In the genomic region with DNA sequence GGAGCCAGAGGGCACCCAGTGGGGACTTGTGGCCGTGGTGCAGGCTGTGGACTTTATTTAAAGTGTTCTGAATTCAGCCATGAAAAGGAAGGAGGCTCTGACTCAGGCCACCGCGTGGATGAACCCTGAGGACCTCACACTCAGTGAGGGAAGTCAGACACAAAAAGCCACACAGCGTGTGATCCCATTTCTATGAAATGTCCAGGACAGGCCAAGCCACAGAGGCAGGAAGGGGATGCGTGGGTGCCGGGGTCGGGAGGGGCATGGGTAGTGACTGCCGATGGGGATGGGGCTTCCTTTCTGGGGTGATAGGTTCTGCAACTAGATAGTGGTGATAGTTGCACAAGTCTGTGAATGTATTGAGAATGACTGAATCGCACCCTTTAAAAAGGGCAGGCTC, we compare ENCODE assay signal across 17 cellular contexts. TPM values are rescaled to one million over a fixed set of nuclear protein-coding genes. Genes with fewer than 3 reads are reported as not detected.
DNase-seq lines count a peak whose midpoint lies in the region; ATAC-seq and TF ChIP-seq lines count a peak whose summit lies in the region.
"Had no signal": no experiment of that assay in that cellular context is flagged by ENCODE, and none has a peak within 500 bp of the region (broad histone marks: within the 10 kb centered on the region; RNA-seq: fewer than 3 reads in every experiment).

No MANE protein-coding gene starts in this region.

- POLR2A ChIA-PET in activated CD4-positive, alpha-beta memory T cell treated with anti-CD3 and anti-CD28 coated beads, Interleukin-2, amount 10 ng/mL, durations not matched to agents 7 days and 5 days (lab: Charles Lee) = interaction anchor here (0.8 to 2.5 kb wide), 3 partner anchors 12 to 90 kb away, joined by 3 to 7 read pairs (median 5); a partner anchor contains a TSS
- POLR2A ChIA-PET in A673 (lab: Charles Lee; ENCODE audit: low non-redundant PET) = no interaction called here

- CTCF ChIA-PET in activated naive CD4-positive, alpha-beta T cell treated with anti-CD3 and anti-CD28 coated beads for 36 hours (lab: Charles Lee) = no interaction called here
- CTCF ChIA-PET in activated CD4-positive, alpha-beta memory T cell treated with anti-CD3 and anti-CD28 coated beads, Interleukin-2, amount 10 ng/mL, durations not matched to agents 7 days and 5 days (lab: Charles Lee) = no interaction called here
- CTCF ChIA-PET in A673 (lab: Charles Lee) = no interaction called here

- no peak overlapping the region for H3K4me3 Mint-ChIP-seq in activated naive CD4-positive, alpha-beta T cell treated with anti-CD3 and anti-CD28 coated beads for 36 hours
- H3K4me3 Mint-ChIP-seq in activated CD4-positive, alpha-beta memory T cell treated with anti-CD3 and anti-CD28 coated beads, Interleukin-2, amount 10 ng/mL, durations not matched to agents 7 days and 5 days = peak overlapping the region; percentile 5
- H3K4me3 Mint-ChIP-seq in immature natural killer cell (peak overlapping the region; percentile 21 to 77 (median 45)), osteocyte (ENCODE audit: unreplicated experiment) (no peak overlapping the region), chondrocyte (ENCODE audit: unreplicated experiment) (no peak overlapping the region)
- peak overlapping the region; percentile 29 to 46 for H3K4me3 Mint-ChIP-seq in stimulated activated naive CD8-positive, alpha-beta T cell treated with anti-CD3 and anti-CD28 coated beads, Interleukin-15, amount 100 ng/mL, for 72 hours

- intact Hi-C loops in activated naive CD4-positive, alpha-beta T cell treated with anti-CD3 and anti-CD28 coated beads for 36 hours (cut with micrococcal nuclease) = no loop called here
- intact Hi-C loops in A673 (cut with micrococcal nuclease; ENCODE audit: unreplicated experiment) = no loop called here

- H3K27ac ChIP-seq in A673 (ENCODE audit: low read depth, low read length, poor library complexity, severe bottlenecking) = no peak overlapping the region
- H3K27ac ChIP-seq: parathyroid adenoma had no signal

- no peaks in the 10 kb centered on the region for H3K36me3 Mint-ChIP-seq in activated naive CD4-positive, alpha-beta T cell treated with anti-CD3 and anti-CD28 coated beads for 36 hours (ENCODE audit: low read depth)
- no peaks in the 10 kb centered on the region for H3K36me3 Mint-ChIP-seq in activated CD4-positive, alpha-beta memory T cell treated with anti-CD3 and anti-CD28 coated beads, Interleukin-2, amount 10 ng/mL, durations not matched to agents 7 days and 5 days (ENCODE audit: low read depth)
- H3K36me3 Mint-ChIP-seq in immature natural killer cell (no peaks in the 10 kb centered on the region), osteocyte (ENCODE audit: unreplicated experiment) (no peaks in the 10 kb centered on the region), chondrocyte (ENCODE audit: low read depth) (no peaks in the 10 kb centered on the region)

- no peak overlapping the region for H3K4me3 ChIP-seq in A673 (ENCODE audit: low read depth, low read length, poor library complexity, severe bottlenecking)
- H3K4me3 ChIP-seq: skin epidermis had no signal

- no peaks in the 10 kb centered on the region for H3K9me3 Mint-ChIP-seq in activated naive CD4-positive, alpha-beta T cell treated with anti-CD3 and anti-CD28 coated beads for 36 hours
- H3K9me3 Mint-ChIP-seq in activated CD4-positive, alpha-beta memory T cell treated with anti-CD3 and anti-CD28 coated beads, Interleukin-2, amount 10 ng/mL, durations not matched to agents 7 days and 5 days = no peaks in the 10 kb centered on the region
- H3K9me3 Mint-ChIP-seq in immature natural killer cell (no peaks in the 10 kb centered on the region), osteocyte (ENCODE audit: unreplicated experiment) (no peaks in the 10 kb centered on the region), chondrocyte (ENCODE audit: low read depth) (no peaks in the 10 kb centered on the region)
- no peaks in the 10 kb centered on the region for H3K9me3 Mint-ChIP-seq in stimulated activated naive CD8-positive, alpha-beta T cell treated with anti-CD3 and anti-CD28 coated beads, Interleukin-15, amount 100 ng/mL, for 72 hours

- BruUV-seq in A673 (replicated peaks; lab: Mats Ljungman, UMichigan) = no TSS peak

- TF ChIP-seq CTCF in A673 (conservative IDR thresholded peaks at IDR 0.05; ENCODE audit: low read depth, low read length) = no peak
- TF ChIP-seq CTCF in osteocyte (IDR thresholded peaks at IDR 0.05) = no peak
- no peak for TF ChIP-seq CTCF in chondrocyte (IDR thresholded peaks at IDR 0.05)

- peak; percentile 46 for DNase-seq in activated naive CD4-positive, alpha-beta T cell treated with anti-CD3 and anti-CD28 coated beads for 36 hours
- DNase-seq in activated naive CD4-positive, alpha-beta T cell treated with Interleukin-2 at 50 U/mL for 16 hours = no peak
- peak; percentile 62 for DNase-seq in activated CD4-positive, alpha-beta memory T cell treated with anti-CD3 and anti-CD28 coated beads, Interleukin-2, amount 10 ng/mL, durations not matched to agents 7 days and 5 days
- DNase-seq in immature natural killer cell (no peak), A673 (ENCODE audit: low spot score) (no peak), osteocyte (ENCODE audit: extremely low spot score, unreplicated experiment) (no peak), chondrocyte (ENCODE audit: low spot score) (no peak)
- peak in 1 of 2 donors; percentile 62 for DNase-seq in stimulated activated naive CD8-positive, alpha-beta T cell treated with anti-CD3 and anti-CD28 coated beads, Interleukin-15, amount 100 ng/mL, for 72 hours
- DNase-seq: activated CD8-positive, alpha-beta memory T cell treated with anti-CD3 and anti-CD28 coated beads for 24 hours; DMS153; islet precursor cell; NCI-H187 treated with DMSO at 0.1 percent for 48 hours; NCI-H524 treated with DMSO at 0.1 percent for 48 hours; stimulated activated naive CD4-positive, alpha-beta T cell had no signal

- peaks cover 5% of the 10 kb centered on the region for H3K4me1 ChIP-seq in A673 (ENCODE audit: insufficient read depth, low read length, poor library complexity, severe bottlenecking)

- no peaks in the 10 kb centered on the region for H3K9me3 ChIP-seq in A673 (ENCODE audit: low read depth, low read length, poor library complexity, severe bottlenecking)

- H3K4me1 Mint-ChIP-seq in activated naive CD4-positive, alpha-beta T cell treated with anti-CD3 and anti-CD28 coated beads for 36 hours (ENCODE audit: low read depth) = peaks cover 24% of the 10 kb centered on the region
- H3K4me1 Mint-ChIP-seq in activated CD4-positive, alpha-beta memory T cell treated with anti-CD3 and anti-CD28 coated beads, Interleukin-2, amount 10 ng/mL, durations not matched to agents 7 days and 5 days = peaks cover 47% of the 10 kb centered on the region
- peaks cover 23 to 29% of the 10 kb centered on the region in 2 donors for H3K4me1 Mint-ChIP-seq in immature natural killer cell
- peaks cover 58% of the 10 kb centered on the region for H3K4me1 Mint-ChIP-seq in stimulated activated naive CD8-positive, alpha-beta T cell treated with anti-CD3 and anti-CD28 coated beads, Interleukin-15, amount 100 ng/mL, for 72 hours
- H3K4me1 Mint-ChIP-seq in osteocyte (ENCODE audit: unreplicated experiment) = peaks cover 2% of the 10 kb centered on the region
- peaks cover 5% of the 10 kb centered on the region for H3K4me1 Mint-ChIP-seq in chondrocyte (ENCODE audit: low read depth)

- no peaks in the 10 kb centered on the region for H3K27me3 ChIP-seq in A673 (replicated peaks; ENCODE audit: insufficient read depth, low read depth, low read length, poor library complexity)

- H3K27me3 Mint-ChIP-seq in activated naive CD4-positive, alpha-beta T cell treated with anti-CD3 and anti-CD28 coated beads for 36 hours (ENCODE audit: low read depth) = no peaks in the 10 kb centered on the region
- H3K27me3 Mint-ChIP-seq in activated CD4-positive, alpha-beta memory T cell treated with anti-CD3 and anti-CD28 coated beads, Interleukin-2, amount 10 ng/mL, durations not matched to agents 7 days and 5 days = no peaks in the 10 kb centered on the region
- H3K27me3 Mint-ChIP-seq in immature natural killer cell (ENCODE audit: low read depth in 3 of 3) = peaks cover 4 to 7% (median 5%) of the 10 kb centered on the region in 3 donors
- no peaks in the 10 kb centered on the region for H3K27me3 Mint-ChIP-seq in stimulated activated naive CD8-positive, alpha-beta T cell treated with anti-CD3 and anti-CD28 coated beads, Interleukin-15, amount 100 ng/mL, for 72 hours
- no peaks in the 10 kb centered on the region for H3K27me3 Mint-ChIP-seq in osteocyte (ENCODE audit: unreplicated experiment)
- H3K27me3 Mint-ChIP-seq in chondrocyte (ENCODE audit: low read depth) = no peaks in the 10 kb centered on the region

- peak overlapping the region; percentile 1 for H3K27ac Mint-ChIP-seq in activated naive CD4-positive, alpha-beta T cell treated with anti-CD3 and anti-CD28 coated beads for 36 hours
- peak overlapping the region; percentile 78 for H3K27ac Mint-ChIP-seq in activated CD4-positive, alpha-beta memory T cell treated with anti-CD3 and anti-CD28 coated beads, Interleukin-2, amount 10 ng/mL, durations not matched to agents 7 days and 5 days
- H3K27ac Mint-ChIP-seq in immature natural killer cell (peak overlapping the region; percentile 59 to 88 (median 80)), osteocyte (ENCODE audit: unreplicated experiment) (no peak overlapping the region), chondrocyte (ENCODE audit: unreplicated experiment) (no peak overlapping the region)
- H3K27ac Mint-ChIP-seq in stimulated activated naive CD8-positive, alpha-beta T cell treated with anti-CD3 and anti-CD28 coated beads, Interleukin-15, amount 100 ng/mL, for 72 hours = peak overlapping the region; percentile 29 to 93

- ATAC-seq in stimulated activated naive CD8-positive, alpha-beta T cell treated with anti-CD3 and anti-CD28 coated beads, Interleukin-15, amount 100 ng/mL, for 72 hours = peak; percentile 77
- ATAC-seq: Panc1 had no signal

- no peaks in the 10 kb centered on the region for H3K36me3 ChIP-seq in A673 (ENCODE audit: insufficient read depth, low read length, poor library complexity, severe bottlenecking)

RNA-seq across cellular contexts. Expression of a gene that starts 8.7 kb away (rescaled TPM):
- total RNA-seq in activated naive CD4-positive, alpha-beta T cell treated with anti-CD3 and anti-CD28 coated beads for 36 hours = 10 to 100 TPM; 11.3 to 11.9 TPM
- total RNA-seq in activated CD4-positive, alpha-beta memory T cell treated with anti-CD3 and anti-CD28 coated beads, Interleukin-2, amount 10 ng/mL, durations not matched to agents 7 days and 5 days = 10 to 100 TPM; 53.1 to 53.5 TPM
- 10 to 100 TPM; 10.2 to 62.3 (median 29.0) TPM for polyA plus RNA-seq in immature natural killer cell
- total RNA-seq in A673 (2021) = 25.1 and 25.9 TPM in 2 replicates
- total RNA-seq in osteocyte = 29.4 and 30.0 TPM in 2 replicates
- 29.4 to 29.9 TPM (median 29.5 TPM) in 3 replicates for total RNA-seq in chondrocyte

RNA-seq across cellular contexts. Expression of a gene that starts 48.5 kb away (rescaled TPM):
- total RNA-seq in activated naive CD4-positive, alpha-beta T cell treated with anti-CD3 and anti-CD28 coated beads for 36 hours = 100 to 1,000 TPM; 101 to 103 TPM
- total RNA-seq in activated CD4-positive, alpha-beta memory T cell treated with anti-CD3 and anti-CD28 coated beads, Interleukin-2, amount 10 ng/mL, durations not matched to agents 7 days and 5 days = 100 to 1,000 TPM; 186 to 202 TPM
- 10 to 100 TPM; 75.5 to 96.0 (median 86.6) TPM for polyA plus RNA-seq in immature natural killer cell
- 185 and 198 TPM in 2 replicates for total RNA-seq in A673 (2021)
- total RNA-seq in osteocyte = 174 and 182 TPM in 2 replicates
- total RNA-seq in chondrocyte = 131 to 168 TPM (median 158 TPM) in 3 replicates

Comparison
In these comparisons a context has a peak if more than half of its experiments do, and no peak if none do; other contexts are left out.
1. DNase-seq: peak in activated naive CD4-positive, alpha-beta T cell treated with anti-CD3 and anti-CD28 coated beads for 36 hours (single experiment) and activated CD4-positive, alpha-beta memory T cell treated with anti-CD3 and anti-CD28 coated beads, Interleukin-2, amount 10 ng/mL, durations not matched to agents 7 days and 5 days (single experiment); none in activated naive CD4-positive, alpha-beta T cell treated with Interleukin-2 at 50 U/mL for 16 hours (single experiment), immature natural killer cell (0 of 3), A673 (single experiment), osteocyte (single experiment) and chondrocyte (single experiment).
2. H3K27ac Mint-ChIP-seq: peak in activated naive CD4-positive, alpha-beta T cell treated with anti-CD3 and anti-CD28 coated beads for 36 hours (single experiment), activated CD4-positive, alpha-beta memory T cell treated with anti-CD3 and anti-CD28 coated beads, Interleukin-2, amount 10 ng/mL, durations not matched to agents 7 days and 5 days (single experiment), immature natural killer cell (6 of 6) and stimulated activated naive CD8-positive, alpha-beta T cell treated with anti-CD3 and anti-CD28 coated beads, Interleukin-15, amount 100 ng/mL, for 72 hours (2 of 2); none in osteocyte (single experiment) and chondrocyte (single experiment).
3. H3K4me3 Mint-ChIP-seq: peak in activated CD4-positive, alpha-beta memory T cell treated with anti-CD3 and anti-CD28 coated beads, Interleukin-2, amount 10 ng/mL, durations not matched to agents 7 days and 5 days (single experiment), immature natural killer cell (5 of 5) and stimulated activated naive CD8-positive, alpha-beta T cell treated with anti-CD3 and anti-CD28 coated beads, Interleukin-15, amount 100 ng/mL, for 72 hours (2 of 2); none in activated naive CD4-positive, alpha-beta T cell treated with anti-CD3 and anti-CD28 coated beads for 36 hours (single experiment), osteocyte (single experiment) and chondrocyte (single experiment).